1 cellular context compared by ENCODE assay signal in the genomic region with DNA sequence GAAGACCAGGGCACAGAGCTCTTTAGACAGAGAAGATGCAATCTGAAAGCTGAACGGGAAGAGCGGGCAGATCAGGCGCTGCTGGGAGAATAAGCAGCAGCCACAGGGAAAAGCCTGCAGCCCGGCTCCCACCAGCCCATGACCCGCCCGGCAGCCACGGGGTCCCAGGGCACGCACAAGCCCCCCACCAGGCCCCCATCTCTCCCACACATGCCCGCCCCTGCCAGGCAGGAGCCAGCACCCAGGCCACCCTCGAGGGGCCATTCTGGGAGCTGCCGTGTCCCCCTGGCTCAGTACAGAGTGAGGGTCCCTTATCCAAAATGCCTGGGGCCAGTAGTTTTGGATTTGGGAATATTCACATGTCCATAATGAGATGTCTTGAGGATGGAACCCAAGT.
TF ChIP-seq lines count a peak whose summit lies in the region.

No MANE protein-coding gene starts in this region.

TF ChIP-seq in K562, 482 proteins besides CTCF, POLR2A, EP300 and RAD21 (continued from another document):
- TF ChIP-seq, protein P1, sequence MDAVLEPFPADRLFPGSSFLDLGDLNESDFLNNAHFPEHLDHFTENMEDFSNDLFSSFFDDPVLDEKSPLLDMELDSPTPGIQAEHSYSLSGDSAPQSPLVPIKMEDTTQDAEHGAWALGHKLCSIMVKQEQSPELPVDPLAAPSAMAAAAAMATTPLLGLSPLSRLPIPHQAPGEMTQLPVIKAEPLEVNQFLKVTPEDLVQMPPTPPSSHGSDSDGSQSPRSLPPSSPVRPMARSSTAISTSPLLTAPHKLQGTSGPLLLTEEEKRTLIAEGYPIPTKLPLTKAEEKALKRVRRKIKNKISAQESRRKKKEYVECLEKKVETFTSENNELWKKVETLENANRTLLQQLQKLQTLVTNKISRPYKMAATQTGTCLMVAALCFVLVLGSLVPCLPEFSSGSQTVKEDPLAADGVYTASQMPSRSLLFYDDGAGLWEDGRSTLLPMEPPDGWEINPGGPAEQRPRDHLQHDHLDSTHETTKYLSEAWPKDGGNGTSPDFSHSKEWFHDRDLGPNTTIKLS (IDR thresholded peaks at IDR 0.05; ENCODE audit: borderline replicate concordance, low read depth), result no peak
- TF ChIP-seq, protein P2, sequence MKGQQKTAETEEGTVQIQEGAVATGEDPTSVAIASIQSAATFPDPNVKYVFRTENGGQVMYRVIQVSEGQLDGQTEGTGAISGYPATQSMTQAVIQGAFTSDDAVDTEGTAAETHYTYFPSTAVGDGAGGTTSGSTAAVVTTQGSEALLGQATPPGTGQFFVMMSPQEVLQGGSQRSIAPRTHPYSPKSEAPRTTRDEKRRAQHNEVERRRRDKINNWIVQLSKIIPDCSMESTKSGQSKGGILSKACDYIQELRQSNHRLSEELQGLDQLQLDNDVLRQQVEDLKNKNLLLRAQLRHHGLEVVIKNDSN (CRISPR knock-in tag; IDR thresholded peaks at IDR 0.05), result no peak
- TF ChIP-seq, protein P3, sequence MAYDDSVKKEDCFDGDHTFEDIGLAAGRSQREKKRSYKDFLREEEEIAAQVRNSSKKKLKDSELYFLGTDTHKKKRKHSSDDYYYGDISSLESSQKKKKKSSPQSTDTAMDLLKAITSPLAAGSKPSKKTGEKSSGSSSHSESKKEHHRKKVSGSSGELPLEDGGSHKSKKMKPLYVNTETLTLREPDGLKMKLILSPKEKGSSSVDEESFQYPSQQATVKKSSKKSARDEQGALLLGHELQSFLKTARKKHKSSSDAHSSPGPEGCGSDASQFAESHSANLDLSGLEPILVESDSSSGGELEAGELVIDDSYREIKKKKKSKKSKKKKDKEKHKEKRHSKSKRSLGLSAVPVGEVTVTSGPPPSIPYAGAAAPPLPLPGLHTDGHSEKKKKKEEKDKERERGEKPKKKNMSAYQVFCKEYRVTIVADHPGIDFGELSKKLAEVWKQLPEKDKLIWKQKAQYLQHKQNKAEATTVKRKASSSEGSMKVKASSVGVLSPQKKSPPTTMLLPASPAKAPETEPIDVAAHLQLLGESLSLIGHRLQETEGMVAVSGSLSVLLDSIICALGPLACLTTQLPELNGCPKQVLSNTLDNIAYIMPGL (CRISPR knock-in tag; IDR thresholded peaks at IDR 0.05), result no peak
- TF ChIP-seq POLR2B (IDR thresholded peaks at IDR 0.05; ENCODE audit: low read depth, partially characterized antibody), result no peak
- TF ChIP-seq, protein P4, sequence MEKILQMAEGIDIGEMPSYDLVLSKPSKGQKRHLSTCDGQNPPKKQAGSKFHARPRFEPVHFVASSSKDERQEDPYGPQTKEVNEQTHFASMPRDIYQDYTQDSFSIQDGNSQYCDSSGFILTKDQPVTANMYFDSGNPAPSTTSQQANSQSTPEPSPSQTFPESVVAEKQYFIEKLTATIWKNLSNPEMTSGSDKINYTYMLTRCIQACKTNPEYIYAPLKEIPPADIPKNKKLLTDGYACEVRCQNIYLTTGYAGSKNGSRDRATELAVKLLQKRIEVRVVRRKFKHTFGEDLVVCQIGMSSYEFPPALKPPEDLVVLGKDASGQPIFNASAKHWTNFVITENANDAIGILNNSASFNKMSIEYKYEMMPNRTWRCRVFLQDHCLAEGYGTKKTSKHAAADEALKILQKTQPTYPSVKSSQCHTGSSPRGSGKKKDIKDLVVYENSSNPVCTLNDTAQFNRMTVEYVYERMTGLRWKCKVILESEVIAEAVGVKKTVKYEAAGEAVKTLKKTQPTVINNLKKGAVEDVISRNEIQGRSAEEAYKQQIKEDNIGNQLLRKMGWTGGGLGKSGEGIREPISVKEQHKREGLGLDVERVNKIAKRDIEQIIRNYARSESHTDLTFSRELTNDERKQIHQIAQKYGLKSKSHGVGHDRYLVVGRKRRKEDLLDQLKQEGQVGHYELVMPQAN (IDR thresholded peaks at IDR 0.05; ENCODE audit: borderline replicate concordance), result no peak
- no peak for TF ChIP-seq CEBPG (CRISPR knock-in tag; IDR thresholded peaks at IDR 0.05)
- TF ChIP-seq CEBPG (tag; conservative IDR thresholded peaks at IDR 0.05 in 1 of 2, IDR thresholded peaks at IDR 0.05 in 1 of 2), result no peak
- no peak for TF ChIP-seq HDAC3 (IDR thresholded peaks at IDR 0.05; ENCODE audit: borderline replicate concordance, partially characterized antibody)
- no peak for TF ChIP-seq BDP1 (IDR thresholded peaks at IDR 0.05; ENCODE audit: insufficient read depth, insufficient read length)
- no peak for TF ChIP-seq CREM (IDR thresholded peaks at IDR 0.05; ENCODE audit: low read depth)
- TF ChIP-seq, protein P5, sequence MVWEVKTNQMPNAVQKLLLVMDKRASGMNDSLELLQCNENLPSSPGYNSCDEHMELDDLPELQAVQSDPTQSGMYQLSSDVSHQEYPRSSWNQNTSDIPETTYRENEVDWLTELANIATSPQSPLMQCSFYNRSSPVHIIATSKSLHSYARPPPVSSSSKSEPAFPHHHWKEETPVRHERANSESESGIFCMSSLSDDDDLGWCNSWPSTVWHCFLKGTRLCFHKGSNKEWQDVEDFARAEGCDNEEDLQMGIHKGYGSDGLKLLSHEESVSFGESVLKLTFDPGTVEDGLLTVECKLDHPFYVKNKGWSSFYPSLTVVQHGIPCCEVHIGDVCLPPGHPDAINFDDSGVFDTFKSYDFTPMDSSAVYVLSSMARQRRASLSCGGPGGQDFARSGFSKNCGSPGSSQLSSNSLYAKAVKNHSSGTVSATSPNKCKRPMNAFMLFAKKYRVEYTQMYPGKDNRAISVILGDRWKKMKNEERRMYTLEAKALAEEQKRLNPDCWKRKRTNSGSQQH (CRISPR knock-in tag; IDR thresholded peaks at IDR 0.05), result no peak
- no peak for TF ChIP-seq EHMT2 (IDR thresholded peaks at IDR 0.05)
- TF ChIP-seq, protein P6, sequence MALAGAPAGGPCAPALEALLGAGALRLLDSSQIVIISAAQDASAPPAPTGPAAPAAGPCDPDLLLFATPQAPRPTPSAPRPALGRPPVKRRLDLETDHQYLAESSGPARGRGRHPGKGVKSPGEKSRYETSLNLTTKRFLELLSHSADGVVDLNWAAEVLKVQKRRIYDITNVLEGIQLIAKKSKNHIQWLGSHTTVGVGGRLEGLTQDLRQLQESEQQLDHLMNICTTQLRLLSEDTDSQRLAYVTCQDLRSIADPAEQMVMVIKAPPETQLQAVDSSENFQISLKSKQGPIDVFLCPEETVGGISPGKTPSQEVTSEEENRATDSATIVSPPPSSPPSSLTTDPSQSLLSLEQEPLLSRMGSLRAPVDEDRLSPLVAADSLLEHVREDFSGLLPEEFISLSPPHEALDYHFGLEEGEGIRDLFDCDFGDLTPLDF (CRISPR knock-in tag; IDR thresholded peaks at IDR 0.05), result no peak
- no peak for TF ChIP-seq HOXB6 (CRISPR knock-in tag; IDR thresholded peaks at IDR 0.05; ENCODE audit: borderline replicate concordance)
TF ChIP-seq in K562: peak in this region for 0.
